Comparison of ENCODE assay signal across 7 cellular contexts in the genomic region with DNA sequence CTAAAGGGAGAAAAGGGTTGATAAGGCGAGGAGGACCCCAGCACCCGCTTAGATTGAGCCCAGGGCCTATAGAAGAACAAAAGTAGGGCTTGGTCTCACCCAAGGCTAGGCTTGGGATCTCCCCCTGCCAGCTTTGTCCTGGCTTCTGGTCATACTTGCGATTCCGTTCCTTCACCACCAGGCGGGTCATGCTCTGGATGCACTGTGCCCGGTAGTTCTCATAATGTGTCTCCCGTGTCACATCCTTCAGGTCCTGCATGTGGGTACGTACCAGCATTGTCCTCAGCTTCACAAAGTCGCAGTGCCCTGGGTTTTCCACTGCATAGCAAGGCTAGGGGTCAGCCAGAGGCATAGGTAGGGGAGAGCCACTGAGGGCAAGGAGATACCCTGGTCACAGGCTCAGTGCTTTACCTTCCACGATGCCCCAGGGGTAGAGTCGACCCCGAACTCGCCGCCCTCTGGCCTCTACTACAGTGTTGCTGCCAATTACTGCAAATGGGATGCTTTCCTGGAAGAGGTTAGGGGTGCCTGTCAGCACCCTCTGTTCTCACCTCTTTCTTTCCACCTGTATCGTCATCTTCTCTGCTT. TPM values are rescaled to one million over a fixed set of nuclear protein-coding genes. Genes with fewer than 3 reads are reported as not detected.
DNase-seq lines count a peak whose midpoint lies in the region; FAIRE-seq and TF ChIP-seq lines count a peak whose summit lies in the region.

No MANE protein-coding gene starts in this region.

- no peaks in the 10 kb centered on the region for H3K9me3 ChIP-seq in astrocyte (ENCODE audit: insufficient read depth, low read depth, low read length)
- H3K9me3 ChIP-seq in uterus: no peaks in the 10 kb centered on the region

- H3K36me3 Mint-ChIP-seq in astrocyte (ENCODE audit: low read depth, unreplicated experiment) (no peaks in the 10 kb centered on the region), nephron (ENCODE audit: low read depth) (no peaks in the 10 kb centered on the region)

- H3K9ac ChIP-seq in astrocyte (ENCODE audit: low read length): no peak overlapping the region

- H3K4me3 ChIP-seq in astrocyte (ENCODE audit: insufficient read depth, low read depth, low read length): no peak overlapping the region
- H3K4me3 ChIP-seq in uterus: no peak overlapping the region

- no peak for FAIRE-seq in astrocyte (lab: Jason Lieb, UNC)

- intact Hi-C loops in uterus (cut with DNase I; ENCODE audit: low total_unique reads): loop anchor here (10.0 kb wide), 1 partner anchor 174 kb away; a partner anchor contains a TSS

- H3K27ac Mint-ChIP-seq in astrocyte (ENCODE audit: unreplicated experiment): no peak overlapping the region
- H3K27ac Mint-ChIP-seq in nephron: peak overlapping the region; percentile 72 to 90 (median 85)

- H3K36me3 ChIP-seq in astrocyte (ENCODE audit: insufficient read depth, low read length) (no peaks in the 10 kb centered on the region), uterus (no peaks in the 10 kb centered on the region)

- H3K27me3 ChIP-seq in astrocyte (ENCODE audit: insufficient read depth, low read length): no peaks in the 10 kb centered on the region
- H3K27me3 ChIP-seq in uterus: no peaks in the 10 kb centered on the region

- DNase-seq in EH (ENCODE audit: low read depth) (peak; percentile 46), HuH-7 (ENCODE audit: low spot score) (peak; percentile 78), astrocyte (ENCODE audit: low read depth) (no peak), superior temporal gyrus (ENCODE audit: extremely low spot score) (no peak), uterus (no peak)
- DNase-seq in activated CD8-positive, alpha-beta memory T cell treated with anti-CD3 and anti-CD28 coated beads, Interleukin-2, amount 50 U/mL, for 48 hours: no peak

- H3K4me1 ChIP-seq in astrocyte (ENCODE audit: insufficient read depth, low read length) (peaks cover 23% of the 10 kb centered on the region), uterus (no peaks in the 10 kb centered on the region)

- peaks cover 19% of the 10 kb centered on the region for H3K4me1 Mint-ChIP-seq in astrocyte (ENCODE audit: low read depth, unreplicated experiment)
- peaks cover 42% of the 10 kb centered on the region for H3K4me1 Mint-ChIP-seq in nephron

- H3K27me3 Mint-ChIP-seq in astrocyte (ENCODE audit: low read depth, unreplicated experiment) (peaks cover 6% of the 10 kb centered on the region), nephron (ENCODE audit: low read depth) (no peaks in the 10 kb centered on the region)

- no peak for TF ChIP-seq POLR2A in uterus (IDR thresholded peaks at IDR 0.05)

- H3K27ac ChIP-seq in astrocyte (ENCODE audit: low read depth, low read length): no peak overlapping the region
- H3K27ac ChIP-seq in uterus: no peak overlapping the region

- no peaks in the 10 kb centered on the region for H3K79me2 ChIP-seq in astrocyte (ENCODE audit: insufficient read depth, low read length)

- no peak overlapping the region for H3K4me2 ChIP-seq in astrocyte (ENCODE audit: low read length)

- H3K4me3 Mint-ChIP-seq in astrocyte (ENCODE audit: unreplicated experiment) (no peak overlapping the region), nephron (peak overlapping the region; percentile 25 to 60 (median 40))

- H4K20me1 ChIP-seq in astrocyte (ENCODE audit: insufficient read depth, low read length): no peaks in the 10 kb centered on the region

- TF ChIP-seq CTCF in astrocyte (IDR thresholded peaks at IDR 0.05; ENCODE audit: insufficient read depth, low read depth, low read length) (peak; percentile 31), nephron (IDR thresholded peaks at IDR 0.05; ENCODE audit: unreplicated experiment in 3 of 3) (peak; percentile 26 to 50 (median 33)), uterus (IDR thresholded peaks at IDR 0.05) (no peak)

- H3K9me3 Mint-ChIP-seq in astrocyte (ENCODE audit: unreplicated experiment): peaks cover 2% of the 10 kb centered on the region
- H3K9me3 Mint-ChIP-seq in nephron: no peaks in the 10 kb centered on the region

- peak overlapping the region; percentile 5 for H2AFZ ChIP-seq in astrocyte (ENCODE audit: low read depth, low read length)

RNA-seq across cellular contexts. Expression of a gene that starts 6.5 kb away (rescaled TPM):
- total RNA-seq in astrocyte (13.9 and 17.6 TPM in 2 replicates), uterus (10 to 100 TPM in 3 of 4 donors, 1 to 10 TPM in 1; 9.7 to 59.1 (median 25.5) TPM)

RNA-seq across cellular contexts. Expression of a gene that starts 32.7 kb away (rescaled TPM):
- not detected in 2 replicates for total RNA-seq in astrocyte
- under 1 TPM in 1 of 4 donors, not detected in 3; 0.90 TPM for total RNA-seq in uterus

Comparison
In these comparisons a context has a peak if more than half of its experiments do, and no peak if none do; other contexts are left out.
1. DNase-seq: peak in EH (single experiment) and HuH-7 (single experiment); none in astrocyte (single experiment), superior temporal gyrus (single experiment), uterus (0 of 2) and activated CD8-positive, alpha-beta memory T cell treated with anti-CD3 and anti-CD28 coated beads, Interleukin-2, amount 50 U/mL, for 48 hours (single experiment).
2. CTCF ChIP-seq: peak in astrocyte (single experiment) and nephron (3 of 3); none in uterus (0 of 4).